Comparison of ENCODE assay signal across 8 cellular contexts in genomic region chr5:103224118-103224893, GRCh38. TPM values are rescaled to one million over a fixed set of nuclear protein-coding genes. Genes with fewer than 3 reads are reported as not detected.
DNase-seq lines count a peak whose midpoint lies in the region; ATAC-seq and TF ChIP-seq lines count a peak whose summit lies in the region.

No MANE protein-coding gene starts in this region.

- H3K9ac ChIP-seq in parathyroid adenoma, result no peak overlapping the region

- no peaks in the 10 kb centered on the region for H3K79me2 ChIP-seq in parathyroid adenoma

- peak; percentile 93 for ATAC-seq in GM19351 (IDR thresholded peaks at IDR 0.05; ENCODE audit: unreplicated experiment)
- ATAC-seq in HG03342 (IDR thresholded peaks at IDR 0.05; ENCODE audit: unreplicated experiment), result peak; percentile 95

- no peak overlapping the region for H3K4me2 ChIP-seq in parathyroid adenoma (ENCODE audit: low read length)

- H3K36me3 ChIP-seq in parathyroid adenoma (ENCODE audit: control insufficient read depth, insufficient read depth, low read length), result no peaks in the 10 kb centered on the region

- peak; percentile 66 for DNase-seq in D341Med (ENCODE audit: low spot score)
- DNase-seq in NCI-H446 treated with DMSO at 0.1 percent for 48 hours (lab: John Stamatoyannopoulos, UW), result peak; percentile 40
- peak; percentile 28 for DNase-seq in activated T-cell treated with anti-CD3 and anti-CD28 coated beads for 24 hours (ENCODE audit: low read depth)
- DNase-seq in fibroblast of villous mesenchyme (ENCODE audit: low read depth), result peak; percentile 81
- no peak for DNase-seq in mesenteric fat pad (ENCODE audit: low spot score)

- no peaks in the 10 kb centered on the region for H3K9me3 ChIP-seq in parathyroid adenoma (ENCODE audit: control insufficient read depth, low read length)

- no peak overlapping the region for H3K27ac ChIP-seq in parathyroid adenoma

- TF ChIP-seq CTCF in fibroblast of villous mesenchyme (IDR thresholded peaks at IDR 0.05; ENCODE audit: insufficient read depth, low read depth, low read length) (peak; percentile 83), parathyroid adenoma (IDR thresholded peaks at IDR 0.05) (peak; percentile 74)

- no peaks in the 10 kb centered on the region for H3K4me1 ChIP-seq in parathyroid adenoma

- H3K4me3 ChIP-seq in fibroblast of villous mesenchyme (ENCODE audit: low read depth, low read length) (peak overlapping the region; percentile 25), parathyroid adenoma (ENCODE audit: low read depth, low read length) (no peak overlapping the region)

- peak overlapping the region; percentile 68 for H2AFZ ChIP-seq in parathyroid adenoma

- no peaks in the 10 kb centered on the region for H3K27me3 ChIP-seq in parathyroid adenoma (ENCODE audit: control insufficient read depth, insufficient read depth, low read length)

RNA-seq across cellular contexts. Expression of gene MACIR, which starts 34.3 kb away (rescaled TPM):
- 12.9 and 31.5 TPM in 2 replicates for total RNA-seq in fibroblast of villous mesenchyme
- total RNA-seq in mesenteric fat pad, result 41.8 TPM
